Comparison of ENCODE assay signal across 1 cellular context in the genomic region with DNA sequence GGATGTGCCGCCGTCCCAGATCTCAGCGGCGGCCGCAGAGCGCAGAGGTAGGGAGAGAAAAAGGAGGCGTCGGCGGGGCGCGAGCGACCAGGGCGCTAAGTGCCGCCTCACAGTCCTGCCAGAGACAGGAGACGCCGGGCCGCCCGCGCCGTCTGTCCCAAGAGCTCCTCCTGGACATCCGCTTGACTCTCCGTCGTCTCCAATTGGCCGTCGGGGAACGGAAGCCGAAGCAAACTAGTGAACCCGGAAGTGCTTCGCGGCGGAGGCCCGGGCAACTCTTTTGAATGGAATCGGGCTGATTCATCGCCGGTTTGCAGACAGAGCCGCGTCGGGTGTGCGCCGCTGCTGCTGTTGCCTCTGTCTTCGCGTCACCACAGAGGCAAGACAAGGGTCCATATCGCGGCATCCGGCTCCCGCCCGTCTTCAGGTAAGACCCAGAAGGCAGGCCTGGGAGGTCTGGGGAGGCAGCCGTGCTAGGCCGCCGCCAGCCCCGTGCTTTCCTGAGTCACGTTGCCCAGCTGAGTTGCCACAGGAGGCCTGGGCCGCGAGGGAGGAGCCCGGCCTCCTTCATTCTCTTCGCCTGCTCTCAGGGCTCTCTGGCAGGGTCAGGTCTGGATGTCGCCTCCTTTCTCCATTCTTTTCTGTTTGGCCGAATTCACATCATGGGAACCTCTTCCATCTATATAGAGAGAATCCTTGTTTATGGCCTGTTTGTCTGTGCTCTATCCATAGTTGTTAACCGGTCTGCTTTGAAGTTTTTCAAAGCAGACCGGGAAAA.
A peak's percentile ranks its signal among the peaks of the same experiment; 100 is the strongest.
TF ChIP-seq lines count a peak whose summit lies in the region.

Gene PSMD14, plus strand, starts transcription at position 248 of the 778 bp plus-strand sequence. CDS start 10,401 bp downstream, outside the sequence.

TF ChIP-seq in HepG2, 621 proteins besides CTCF, POLR2A, EP300 and RAD21 (continued from another document and continues in another):
- TF ChIP-seq BCLAF1 (IDR thresholded peaks at IDR 0.05), result no peak
- peak; percentile 40; the same call in 1 of the 2 replicates for TF ChIP-seq ZNF546 (CRISPR knock-in tag; conservative IDR thresholded peaks at IDR 0.05)
- 0 out of 2 replicates have a peak, but pooled peaks have one; percentile 58 for TF ChIP-seq HOXD1 (CRISPR knock-in tag; IDR thresholded peaks at IDR 0.05)
- TF ChIP-seq, protein P1, sequence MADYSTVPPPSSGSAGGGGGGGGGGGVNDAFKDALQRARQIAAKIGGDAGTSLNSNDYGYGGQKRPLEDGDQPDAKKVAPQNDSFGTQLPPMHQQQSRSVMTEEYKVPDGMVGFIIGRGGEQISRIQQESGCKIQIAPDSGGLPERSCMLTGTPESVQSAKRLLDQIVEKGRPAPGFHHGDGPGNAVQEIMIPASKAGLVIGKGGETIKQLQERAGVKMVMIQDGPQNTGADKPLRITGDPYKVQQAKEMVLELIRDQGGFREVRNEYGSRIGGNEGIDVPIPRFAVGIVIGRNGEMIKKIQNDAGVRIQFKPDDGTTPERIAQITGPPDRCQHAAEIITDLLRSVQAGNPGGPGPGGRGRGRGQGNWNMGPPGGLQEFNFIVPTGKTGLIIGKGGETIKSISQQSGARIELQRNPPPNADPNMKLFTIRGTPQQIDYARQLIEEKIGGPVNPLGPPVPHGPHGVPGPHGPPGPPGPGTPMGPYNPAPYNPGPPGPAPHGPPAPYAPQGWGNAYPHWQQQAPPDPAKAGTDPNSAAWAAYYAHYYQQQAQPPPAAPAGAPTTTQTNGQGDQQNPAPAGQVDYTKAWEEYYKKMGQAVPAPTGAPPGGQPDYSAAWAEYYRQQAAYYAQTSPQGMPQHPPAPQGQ (CRISPR knock-in tag; IDR thresholded peaks at IDR 0.05; ENCODE audit: borderline replicate concordance), result 0 out of 2 replicates have a peak, but pooled peaks have one; percentile 24
- no peak for TF ChIP-seq ZSCAN22 (CRISPR knock-in tag; IDR thresholded peaks at IDR 0.05)
- no peak for TF ChIP-seq ZNF841 (CRISPR knock-in tag; IDR thresholded peaks at IDR 0.05; ENCODE audit: borderline replicate concordance)
- TF ChIP-seq LBX2 (CRISPR knock-in tag; IDR thresholded peaks at IDR 0.05; ENCODE audit: borderline replicate concordance), result no peak; the same call in 1 of the 2 replicates
- no peak for TF ChIP-seq NBN (conservative IDR thresholded peaks at IDR 0.05)
- peak; percentile 74; the same call in 1 of the 2 replicates for TF ChIP-seq ZNF503 (CRISPR knock-in tag; IDR thresholded peaks at IDR 0.05)
- TF ChIP-seq RBAK (CRISPR knock-in tag; IDR thresholded peaks at IDR 0.05), result no peak; the same call in 1 of the 2 replicates
- TF ChIP-seq ZBTB7B (CRISPR knock-in tag; IDR thresholded peaks at IDR 0.05), result peak; percentile 52; the same call in 1 of the 2 replicates
- no peak for TF ChIP-seq ZNF713 (CRISPR knock-in tag; IDR thresholded peaks at IDR 0.05)
- TF ChIP-seq KLF12 (CRISPR knock-in tag; IDR thresholded peaks at IDR 0.05; ENCODE audit: borderline replicate concordance), result no peak
- TF ChIP-seq SIN3A (IDR thresholded peaks at IDR 0.05; ENCODE audit: borderline replicate concordance, low read depth, low read length), result peak; percentile 97; the same call in 1 of the 2 replicates
- TF ChIP-seq PAWR (CRISPR knock-in tag; IDR thresholded peaks at IDR 0.05; ENCODE audit: borderline replicate concordance), result no peak
- peak; percentile 93 for TF ChIP-seq ZNF607 (CRISPR knock-in tag; IDR thresholded peaks at IDR 0.05; ENCODE audit: borderline replicate concordance)
- peak; percentile 97; the same call in 1 of the 2 replicates for TF ChIP-seq ZNF550 (CRISPR knock-in tag; IDR thresholded peaks at IDR 0.05; ENCODE audit: borderline replicate concordance)
- TF ChIP-seq ZNF317 (CRISPR knock-in tag; IDR thresholded peaks at IDR 0.05), result peak; percentile 92
- TF ChIP-seq, protein P2, sequence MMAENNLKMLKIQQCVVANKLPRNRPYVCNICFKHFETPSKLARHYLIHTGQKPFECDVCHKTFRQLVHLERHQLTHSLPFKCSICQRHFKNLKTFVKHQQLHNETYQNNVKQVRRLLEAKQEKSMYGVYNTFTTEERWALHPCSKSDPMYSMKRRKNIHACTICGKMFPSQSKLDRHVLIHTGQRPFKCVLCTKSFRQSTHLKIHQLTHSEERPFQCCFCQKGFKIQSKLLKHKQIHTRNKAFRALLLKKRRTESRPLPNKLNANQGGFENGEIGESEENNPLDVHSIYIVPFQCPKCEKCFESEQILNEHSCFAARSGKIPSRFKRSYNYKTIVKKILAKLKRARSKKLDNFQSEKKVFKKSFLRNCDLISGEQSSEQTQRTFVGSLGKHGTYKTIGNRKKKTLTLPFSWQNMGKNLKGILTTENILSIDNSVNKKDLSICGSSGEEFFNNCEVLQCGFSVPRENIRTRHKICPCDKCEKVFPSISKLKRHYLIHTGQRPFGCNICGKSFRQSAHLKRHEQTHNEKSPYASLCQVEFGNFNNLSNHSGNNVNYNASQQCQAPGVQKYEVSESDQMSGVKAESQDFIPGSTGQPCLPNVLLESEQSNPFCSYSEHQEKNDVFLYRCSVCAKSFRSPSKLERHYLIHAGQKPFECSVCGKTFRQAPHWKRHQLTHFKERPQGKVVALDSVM (CRISPR knock-in tag; IDR thresholded peaks at IDR 0.05), result peak; percentile 93
- TF ChIP-seq IRF2 (CRISPR knock-in tag; IDR thresholded peaks at IDR 0.05), result peak; percentile 96
- TF ChIP-seq, protein P3, sequence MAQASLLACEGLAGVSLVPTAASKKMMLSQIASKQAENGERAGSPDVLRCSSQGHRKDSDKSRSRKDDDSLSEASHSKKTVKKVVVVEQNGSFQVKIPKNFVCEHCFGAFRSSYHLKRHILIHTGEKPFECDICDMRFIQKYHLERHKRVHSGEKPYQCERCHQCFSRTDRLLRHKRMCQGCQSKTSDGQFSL (CRISPR knock-in tag; IDR thresholded peaks at IDR 0.05), result no peak
- TF ChIP-seq SRSF1 (optimal IDR thresholded peaks at IDR 0.05; ENCODE audit: low read depth, low read length), result peak; percentile 93
- TF ChIP-seq ZXDC (CRISPR knock-in tag; IDR thresholded peaks at IDR 0.05), result peak; percentile 84; the same call in 1 of the 2 replicates
- no peak for TF ChIP-seq FOXM1 (CRISPR knock-in tag; IDR thresholded peaks at IDR 0.05)
- TF ChIP-seq ZNF737 (CRISPR knock-in tag; IDR thresholded peaks at IDR 0.05; ENCODE audit: borderline replicate concordance), result 0 out of 2 replicates have a peak, but pooled peaks have one; percentile 95
- TF ChIP-seq ZNF543 (CRISPR knock-in tag; IDR thresholded peaks at IDR 0.05), result peak; percentile 91; the same call in 1 of the 2 replicates
- TF ChIP-seq PREB (CRISPR knock-in tag; IDR thresholded peaks at IDR 0.05), result no peak
- TF ChIP-seq, protein P4, sequence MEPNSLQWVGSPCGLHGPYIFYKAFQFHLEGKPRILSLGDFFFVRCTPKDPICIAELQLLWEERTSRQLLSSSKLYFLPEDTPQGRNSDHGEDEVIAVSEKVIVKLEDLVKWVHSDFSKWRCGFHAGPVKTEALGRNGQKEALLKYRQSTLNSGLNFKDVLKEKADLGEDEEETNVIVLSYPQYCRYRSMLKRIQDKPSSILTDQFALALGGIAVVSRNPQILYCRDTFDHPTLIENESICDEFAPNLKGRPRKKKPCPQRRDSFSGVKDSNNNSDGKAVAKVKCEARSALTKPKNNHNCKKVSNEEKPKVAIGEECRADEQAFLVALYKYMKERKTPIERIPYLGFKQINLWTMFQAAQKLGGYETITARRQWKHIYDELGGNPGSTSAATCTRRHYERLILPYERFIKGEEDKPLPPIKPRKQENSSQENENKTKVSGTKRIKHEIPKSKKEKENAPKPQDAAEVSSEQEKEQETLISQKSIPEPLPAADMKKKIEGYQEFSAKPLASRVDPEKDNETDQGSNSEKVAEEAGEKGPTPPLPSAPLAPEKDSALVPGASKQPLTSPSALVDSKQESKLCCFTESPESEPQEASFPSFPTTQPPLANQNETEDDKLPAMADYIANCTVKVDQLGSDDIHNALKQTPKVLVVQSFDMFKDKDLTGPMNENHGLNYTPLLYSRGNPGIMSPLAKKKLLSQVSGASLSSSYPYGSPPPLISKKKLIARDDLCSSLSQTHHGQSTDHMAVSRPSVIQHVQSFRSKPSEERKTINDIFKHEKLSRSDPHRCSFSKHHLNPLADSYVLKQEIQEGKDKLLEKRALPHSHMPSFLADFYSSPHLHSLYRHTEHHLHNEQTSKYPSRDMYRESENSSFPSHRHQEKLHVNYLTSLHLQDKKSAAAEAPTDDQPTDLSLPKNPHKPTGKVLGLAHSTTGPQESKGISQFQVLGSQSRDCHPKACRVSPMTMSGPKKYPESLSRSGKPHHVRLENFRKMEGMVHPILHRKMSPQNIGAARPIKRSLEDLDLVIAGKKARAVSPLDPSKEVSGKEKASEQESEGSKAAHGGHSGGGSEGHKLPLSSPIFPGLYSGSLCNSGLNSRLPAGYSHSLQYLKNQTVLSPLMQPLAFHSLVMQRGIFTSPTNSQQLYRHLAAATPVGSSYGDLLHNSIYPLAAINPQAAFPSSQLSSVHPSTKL (CRISPR knock-in tag; IDR thresholded peaks at IDR 0.05), result peak; percentile 77; the same call in 1 of the 2 replicates
- TF ChIP-seq HOXA5 (CRISPR knock-in tag; IDR thresholded peaks at IDR 0.05), result peak; percentile 92
- peak; percentile 62; the same call in 1 of the 2 replicates for TF ChIP-seq MIER2 (CRISPR knock-in tag; IDR thresholded peaks at IDR 0.05)
- no peak for TF ChIP-seq ZNF33A (CRISPR knock-in tag; IDR thresholded peaks at IDR 0.05; ENCODE audit: borderline replicate concordance)
- peak; percentile 92; the same call in 1 of the 2 replicates for TF ChIP-seq EED (CRISPR knock-in tag; IDR thresholded peaks at IDR 0.05)
- TF ChIP-seq BRD4 (CRISPR knock-in tag; IDR thresholded peaks at IDR 0.05), result peak; percentile 57; the same call in 1 of the 2 replicates
- peak; percentile 84; the same call in 1 of the 2 replicates for TF ChIP-seq ZNF83 (CRISPR knock-in tag; IDR thresholded peaks at IDR 0.05; ENCODE audit: borderline replicate concordance)
- no peak for TF ChIP-seq CENPX (CRISPR knock-in tag; IDR thresholded peaks at IDR 0.05)
- peak; percentile 99 for TF ChIP-seq ZNF350 (CRISPR knock-in tag; IDR thresholded peaks at IDR 0.05; ENCODE audit: borderline replicate concordance, low read depth)
- 0 out of 2 replicates have a peak, but pooled peaks have one; percentile 27 for TF ChIP-seq ZNF570 (CRISPR knock-in tag; IDR thresholded peaks at IDR 0.05; ENCODE audit: borderline replicate concordance)
- 0 out of 2 replicates have a peak, but pooled peaks have one; percentile 29 for TF ChIP-seq TRIM24 (CRISPR knock-in tag; IDR thresholded peaks at IDR 0.05)
- TF ChIP-seq ZNF703 (CRISPR knock-in tag; IDR thresholded peaks at IDR 0.05; ENCODE audit: borderline replicate concordance), result peak; percentile 85; the same call in 1 of the 2 replicates
